Comparison of ENCODE assay signal across 16 cellular contexts in genomic region chr10:74794531-74794930, GRCh38. TPM values are rescaled to one million over a fixed set of nuclear protein-coding genes. Genes with fewer than 3 reads are reported as not detected.
A peak's percentile ranks its signal among the peaks of the same experiment; 100 is the strongest.
DNase-seq lines count a peak whose midpoint lies in the region; ATAC-seq, FAIRE-seq and TF ChIP-seq lines count a peak whose summit lies in the region.
"Had no signal": no experiment of that assay in that cellular context is flagged by ENCODE, and none has a peak within 500 bp of the region (broad histone marks: within the 10 kb centered on the region; RNA-seq: fewer than 3 reads in every experiment).

No MANE protein-coding gene starts in this region.

- no peak overlapping the region for H2AK5ac ChIP-seq in H1 (ENCODE audit: low read depth, low read length)

- H3K27ac ChIP-seq in PC-3 (ENCODE audit: low read length) (no peak overlapping the region), H1 (ENCODE audit: low read depth, low read length) (no peak overlapping the region)
- H3K27ac ChIP-seq: GM23248 had no signal

- no peak overlapping the region for H3K56ac ChIP-seq in H1 (replicated peaks; ENCODE audit: insufficient read length, low read depth, low read length)

- no peak for TF ChIP-seq RAD21 in H1 (IDR thresholded peaks at IDR 0.05 in 1 of 2, conservative IDR thresholded peaks at IDR 0.05 in 1 of 2; ENCODE audit: low read depth in 2 of 2, low read length in 2 of 2)

- no peak for TF ChIP-seq EP300 in H1 (IDR thresholded peaks at IDR 0.05; ENCODE audit: borderline replicate concordance in 1 of 2, low read depth in 2 of 2, low read length in 2 of 2)

- no peak overlapping the region for H4K8ac ChIP-seq in H1 (ENCODE audit: extremely low read depth, insufficient read depth, low read length)

- H4K91ac ChIP-seq in H1 (replicated peaks; ENCODE audit: insufficient read length, low read length), result peak overlapping the region; percentile 72

- H3K9me3 ChIP-seq in PC-3 (ENCODE audit: low read length), result no peaks in the 10 kb centered on the region
- no peaks in the 10 kb centered on the region for H3K9me3 ChIP-seq in H1 (ENCODE audit: insufficient read depth in 2 of 2, low read depth in 1 of 2, low read length in 1 of 2)

- H3K4me2 ChIP-seq in PC-3 (ENCODE audit: low read length), result no peak overlapping the region
- H3K4me2 ChIP-seq in H1 (ENCODE audit: insufficient read depth in 1 of 2, low read depth in 2 of 2, low read length in 2 of 2), result no peak overlapping the region

- H2AFZ ChIP-seq in PC-3 (ENCODE audit: low read length) (0 out of 2 replicates have a peak overlapping the region, but pooled peaks have one; percentile 2), H1 (ENCODE audit: low read length) (no peak overlapping the region)
- H2AFZ ChIP-seq: GM23248 had no signal

- POLR2A ChIA-PET in PC-3 (lab: Charles Lee; ENCODE audit: unreplicated experiment), result no interaction called here
- POLR2A ChIA-PET in H1 (lab: Charles Lee; ENCODE audit: partially characterized antibody), result no interaction called here

- no peak overlapping the region for H2BK20ac ChIP-seq in H1 (ENCODE audit: low read length)

- TF ChIP-seq CTCF in PC-3 (conservative IDR thresholded peaks at IDR 0.05; ENCODE audit: low read depth, low read length) (no peak), H1 (IDR thresholded peaks at IDR 0.05; ENCODE audit: control extremely low read depth in 1 of 3, insufficient read depth in 1 of 3, low read depth in 1 of 3, low read length in 3 of 3) (no peak)

- H3K36me3 ChIP-seq in PC-3 (ENCODE audit: low read depth, low read length) (no peaks in the 10 kb centered on the region), H1 (ENCODE audit: control insufficient read depth in 2 of 4, insufficient read depth in 4 of 4, low read length in 3 of 4) (no peaks in the 10 kb centered on the region)

- H4K20me1 ChIP-seq in PC-3 (ENCODE audit: low read length) (no peaks in the 10 kb centered on the region), H1 (replicated peaks in 1 of 2; ENCODE audit: control insufficient read depth in 1 of 2, insufficient read depth in 2 of 2, low read length in 2 of 2) (no peaks in the 10 kb centered on the region)

- H3K27me3 Mint-ChIP-seq in stimulated activated memory B cell treated with anti-CD40 and anti-IgM and Interleukin-4, amounts not matched to agents 10 μg/mL and 1 μg/mL and 100 μg/mL, for 72 hours, result no peaks in the 10 kb centered on the region
- H3K27me3 Mint-ChIP-seq: CD4-positive, alpha-beta T cell had no signal

- peak overlapping the region; percentile 6 for H3K4me3 Mint-ChIP-seq in stimulated activated memory B cell treated with anti-CD40 and anti-IgM and Interleukin-4, amounts not matched to agents 10 μg/mL and 1 μg/mL and 100 μg/mL, for 72 hours
- H3K4me3 Mint-ChIP-seq: CD4-positive, alpha-beta T cell had no signal

- H3K9ac ChIP-seq in PC-3 (ENCODE audit: low read length), result no peak overlapping the region
- no peak overlapping the region for H3K9ac ChIP-seq in H1 (replicated peaks in 1 of 4; ENCODE audit: extremely low read depth in 1 of 4, low read depth in 3 of 4, low read length in 3 of 4)
- H3K9ac ChIP-seq: GM23248 had no signal

- TF ChIP-seq POLR2A in H1 (IDR thresholded peaks at IDR 0.05; ENCODE audit: control extremely low read depth in 1 of 2, low read depth in 2 of 2, low read length in 2 of 2), result no peak

- no peaks in the 10 kb centered on the region for H3K9me2 ChIP-seq in PC-3 (replicated peaks; ENCODE audit: low read length)

- H3K27me3 ChIP-seq in PC-3 (ENCODE audit: low read length), result no peaks in the 10 kb centered on the region
- H3K27me3 ChIP-seq in H1 (replicated peaks in 1 of 4; ENCODE audit: control insufficient read depth in 3 of 4, extremely low read depth in 1 of 4, insufficient read depth in 3 of 4, low read length in 3 of 4), result no peaks in the 10 kb centered on the region

- no peak overlapping the region for H2BK12ac ChIP-seq in H1 (ENCODE audit: low read depth, low read length)

- H2BK15ac ChIP-seq in H1 (ENCODE audit: low read length), result no peak overlapping the region

- H3K23me2 ChIP-seq in H1 (ENCODE audit: low read depth, low read length), result no peaks in the 10 kb centered on the region

- H3K9me3 Mint-ChIP-seq in stimulated activated memory B cell treated with anti-CD40 and anti-IgM and Interleukin-4, amounts not matched to agents 10 μg/mL and 1 μg/mL and 100 μg/mL, for 72 hours, result no peaks in the 10 kb centered on the region
- H3K9me3 Mint-ChIP-seq: CD4-positive, alpha-beta T cell; IgD-negative memory B cell had no signal

- 82% methylated on average over 1 of the region's 1 CpG; no CpG with 5 or more reads in 1 of the 2 experiments for WGBS in H1 (ENCODE audit: extremely low coverage in 1 of 2, insufficient coverage in 1 of 2, insufficient read length in 1 of 2, insufficient replicate concordance in 2 of 2, low coverage in 1 of 2, low lambda C conversion rate in 2 of 2, missing lambda C conversion rate in 1 of 2), 2 experiments

- intact Hi-C loops in PC-3 (cut with micrococcal nuclease), result no loop called here

- H3K18ac ChIP-seq in H1 (ENCODE audit: extremely low read depth, low read length), result no peak overlapping the region

- no peak overlapping the region for H3K4me3 ChIP-seq in PC-3 (ENCODE audit: low read length)
- H3K4me3 ChIP-seq in H1 (ENCODE audit: extremely low read depth in 1 of 4, insufficient read depth in 2 of 4, low read depth in 3 of 4, low read length in 4 of 4), result no peak overlapping the region
- H3K4me3 ChIP-seq: GM23248 had no signal

- DNase-seq in GM04504 (ENCODE audit: low read depth), result peak; percentile 2
- no peak for DNase-seq in PC-3
- no peak for DNase-seq in H1 (ENCODE audit: low read depth in 1 of 2, low spot score in 2 of 2)
- DNase-seq in NCI-H2227 treated with DMSO at 0.1 percent for 48 hours (lab: John Stamatoyannopoulos, UW), result no peak
- DNase-seq in NCI-H526 (lab: John Stamatoyannopoulos, UW), result no peak
- DNase-seq in NCI-H1092 (lab: John Stamatoyannopoulos, UW), result no peak
- DNase-seq: ACHN; C1 segment of cervical spinal cord; CD4-positive, alpha-beta T cell; DMS79; EL; GM23248; H7 had no signal

- no peak overlapping the region for H4K5ac ChIP-seq in H1 (ENCODE audit: insufficient read length, low read depth, low read length)

- no peaks in the 10 kb centered on the region for H3F3A ChIP-seq in PC-3 (ENCODE audit: low read length, unreplicated experiment)

- H3K79me1 ChIP-seq in H1 (ENCODE audit: low read depth, low read length), result no peaks in the 10 kb centered on the region

- peaks cover 19% of the 10 kb centered on the region for H3K4me1 Mint-ChIP-seq in stimulated activated memory B cell treated with anti-CD40 and anti-IgM and Interleukin-4, amounts not matched to agents 10 μg/mL and 1 μg/mL and 100 μg/mL, for 72 hours

- no peak overlapping the region for H2BK120ac ChIP-seq in H1 (replicated peaks; ENCODE audit: low read depth, low read length)

- FAIRE-seq in H1 (lab: Jason Lieb, UNC), result no peak
- FAIRE-seq: G401.6 had no signal

- BruUV-seq in PC-3 (replicated peaks; lab: Mats Ljungman, UMichigan), result no TSS peak

- no peak overlapping the region for H3K23ac ChIP-seq in H1 (ENCODE audit: insufficient read length)

- H3K4me1 ChIP-seq in PC-3 (ENCODE audit: insufficient read depth, low read length) (no peaks in the 10 kb centered on the region; the same call in 1 of the 2 replicates), H1 (replicated peaks in 1 of 4; ENCODE audit: control insufficient read depth in 3 of 4, insufficient read depth in 4 of 4, low read length in 3 of 4) (peaks cover 0 to 5% (median 3%) of the 10 kb centered on the region in 4 experiments; a peak in 4 of 7 replicates)

- no peaks in the 10 kb centered on the region for H3K36me3 Mint-ChIP-seq in stimulated activated memory B cell treated with anti-CD40 and anti-IgM and Interleukin-4, amounts not matched to agents 10 μg/mL and 1 μg/mL and 100 μg/mL, for 72 hours
- H3K36me3 Mint-ChIP-seq: IgD-negative memory B cell had no signal

- H3K79me2 ChIP-seq in PC-3 (ENCODE audit: low read length) (no peaks in the 10 kb centered on the region), H1 (ENCODE audit: control insufficient read depth in 1 of 2, insufficient read depth in 2 of 2, low read length in 2 of 2) (no peaks in the 10 kb centered on the region)

- no peak overlapping the region for H3K27ac Mint-ChIP-seq in stimulated activated memory B cell treated with anti-CD40 and anti-IgM and Interleukin-4, amounts not matched to agents 10 μg/mL and 1 μg/mL and 100 μg/mL, for 72 hours
- H3K27ac Mint-ChIP-seq: CD4-positive, alpha-beta T cell; IgD-negative memory B cell had no signal

- CTCF ChIA-PET in PC-3 (lab: Charles Lee), result no interaction called here
- CTCF ChIA-PET in H1 (lab: Charles Lee; ENCODE audit: partially characterized antibody), result interaction anchor here (0.7 kb wide), 1 partner anchor 309 kb away, joined by 3 read pairs; no protein-coding TSS in a partner anchor

- H3K4ac ChIP-seq in H1 (replicated peaks; ENCODE audit: insufficient read length, low read depth, low read length), result no peak overlapping the region

- no peak overlapping the region for H2BK5ac ChIP-seq in H1 (ENCODE audit: low read depth, low read length)

- no peak for ATAC-seq in PC-3
- no peak for ATAC-seq in stimulated activated memory B cell treated with anti-CD40 and anti-IgM and Interleukin-4, amounts not matched to agents 10 μg/mL and 1 μg/mL and 100 μg/mL, for 72 hours

- H3K14ac ChIP-seq in H1 (ENCODE audit: insufficient read length), result no peak overlapping the region

TF ChIP-seq in H1, 55 proteins besides CTCF, POLR2A, EP300 and RAD21:
- no peak for TF ChIP-seq BACH1 (IDR thresholded peaks at IDR 0.05; ENCODE audit: low read length)
- TF ChIP-seq RXRA (IDR thresholded peaks at IDR 0.05; ENCODE audit: insufficient read depth, low read depth, low read length), result no peak
- TF ChIP-seq SP4 (IDR thresholded peaks at IDR 0.05; ENCODE audit: low read length), result no peak
- no peak for TF ChIP-seq EZH2 (IDR thresholded peaks at IDR 0.05; ENCODE audit: low read depth, low read length, severe bottlenecking)
- TF ChIP-seq MAX (IDR thresholded peaks at IDR 0.05), result no peak

RNA-seq across cellular contexts. Expression of gene KAT6B, which starts 31.9 kb away (rescaled TPM):
- 83.0 and 94.5 TPM in 2 replicates for total RNA-seq in PC-3 (2014; rRNA removed)
- 30.8 and 32.4 TPM in 2 replicates for total RNA-seq in H1 (2021; fragmentation: NEBNext Ultra II Directional; extraction: Animal tissue kit (Norgen Biotek cat#: 25700))
- polyA plus RNA-seq in H1 (2011; rRNA removed), result 7.3 and 10.1 TPM in 2 replicates
- 7.3 TPM for polyA plus RNA-seq in H1 (2011; cell fraction: cytosol; rRNA removed)
- polyA plus RNA-seq in H1 (2011; cell fraction: nucleus; rRNA removed), result 19.5 TPM
- polyA plus RNA-seq in H1 (2012, experiment 1 of 2), result 11.3 to 13.5 TPM (median 12.4 TPM) in 4 replicates
- polyA plus RNA-seq in H1 (2012, experiment 2 of 2), result 0.97 TPM
- 11.0 TPM for polyA plus RNA-seq in H1 (2013, experiment 1 of 2)
- 10.1 TPM for polyA plus RNA-seq in H1 (2013, experiment 2 of 2)
- polyA minus RNA-seq in H1 (2011; rRNA and poly(A)+ RNA removed), result 27.4 and 32.4 TPM in 2 replicates
- polyA minus RNA-seq in H1 (2011; cell fraction: cytosol; rRNA and poly(A)+ RNA removed), result 14.3 TPM
- 62.5 TPM for polyA minus RNA-seq in H1 (2011; cell fraction: nucleus; rRNA and poly(A)+ RNA removed)
